ENCODE assay signal across 1 cellular context in genomic region chr17:31803494-31804213, GRCh38.
TF ChIP-seq lines count a peak whose summit lies in the region.

No MANE protein-coding gene starts in this region.

TF ChIP-seq in HepG2, 621 proteins besides CTCF, POLR2A, EP300 and RAD21 (continued from another document and continues in another):
- TF ChIP-seq, protein P1, sequence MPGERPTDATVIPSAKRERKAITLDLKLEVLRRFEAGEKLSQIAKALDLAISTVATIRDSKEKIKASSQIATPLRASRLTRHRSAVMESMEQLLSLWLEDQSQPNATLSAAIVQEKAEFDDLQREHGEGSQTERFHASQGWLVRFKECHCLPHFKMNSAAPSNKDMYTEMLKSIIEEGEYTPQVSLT (CRISPR knock-in tag; IDR thresholded peaks at IDR 0.05; ENCODE audit: borderline replicate concordance, low read depth), result 0 out of 2 replicates have a peak, but pooled peaks have one; percentile 54
- TF ChIP-seq DMAP1 (CRISPR knock-in tag; IDR thresholded peaks at IDR 0.05), result peak; percentile 18; the same call in 1 of the 2 replicates
- TF ChIP-seq ZSCAN22 (CRISPR knock-in tag; IDR thresholded peaks at IDR 0.05), result no peak
- TF ChIP-seq ASH2L (IDR thresholded peaks at IDR 0.05; ENCODE audit: insufficient read length, low read depth, low read length), result peak; percentile 72
- no peak for TF ChIP-seq XRCC5 (optimal IDR thresholded peaks at IDR 0.05; ENCODE audit: low read length)
- TF ChIP-seq, protein P2, sequence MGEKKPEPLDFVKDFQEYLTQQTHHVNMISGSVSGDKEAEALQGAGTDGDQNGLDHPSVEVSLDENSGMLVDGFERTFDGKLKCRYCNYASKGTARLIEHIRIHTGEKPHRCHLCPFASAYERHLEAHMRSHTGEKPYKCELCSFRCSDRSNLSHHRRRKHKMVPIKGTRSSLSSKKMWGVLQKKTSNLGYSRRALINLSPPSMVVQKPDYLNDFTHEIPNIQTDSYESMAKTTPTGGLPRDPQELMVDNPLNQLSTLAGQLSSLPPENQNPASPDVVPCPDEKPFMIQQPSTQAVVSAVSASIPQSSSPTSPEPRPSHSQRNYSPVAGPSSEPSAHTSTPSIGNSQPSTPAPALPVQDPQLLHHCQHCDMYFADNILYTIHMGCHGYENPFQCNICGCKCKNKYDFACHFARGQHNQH (CRISPR knock-in tag; IDR thresholded peaks at IDR 0.05), result peak; percentile 96
- TF ChIP-seq GFI1 (CRISPR knock-in tag; IDR thresholded peaks at IDR 0.05; ENCODE audit: borderline replicate concordance), result peak; percentile 95
- peak; percentile 99 for TF ChIP-seq ETV5 (CRISPR knock-in tag; IDR thresholded peaks at IDR 0.05; ENCODE audit: borderline replicate concordance)
- TF ChIP-seq NFIB (CRISPR knock-in tag; IDR thresholded peaks at IDR 0.05; ENCODE audit: borderline replicate concordance), result no peak
- peak; percentile 87; the same call in 1 of the 2 replicates for TF ChIP-seq ZNF703 (CRISPR knock-in tag; IDR thresholded peaks at IDR 0.05; ENCODE audit: borderline replicate concordance)
- peak; percentile 99 for TF ChIP-seq KDM6A (CRISPR knock-in tag; IDR thresholded peaks at IDR 0.05; ENCODE audit: low read depth)
- TF ChIP-seq DPF2 (CRISPR knock-in tag; IDR thresholded peaks at IDR 0.05; ENCODE audit: borderline replicate concordance, low read depth), result peak; percentile 98
- TF ChIP-seq, protein P3, sequence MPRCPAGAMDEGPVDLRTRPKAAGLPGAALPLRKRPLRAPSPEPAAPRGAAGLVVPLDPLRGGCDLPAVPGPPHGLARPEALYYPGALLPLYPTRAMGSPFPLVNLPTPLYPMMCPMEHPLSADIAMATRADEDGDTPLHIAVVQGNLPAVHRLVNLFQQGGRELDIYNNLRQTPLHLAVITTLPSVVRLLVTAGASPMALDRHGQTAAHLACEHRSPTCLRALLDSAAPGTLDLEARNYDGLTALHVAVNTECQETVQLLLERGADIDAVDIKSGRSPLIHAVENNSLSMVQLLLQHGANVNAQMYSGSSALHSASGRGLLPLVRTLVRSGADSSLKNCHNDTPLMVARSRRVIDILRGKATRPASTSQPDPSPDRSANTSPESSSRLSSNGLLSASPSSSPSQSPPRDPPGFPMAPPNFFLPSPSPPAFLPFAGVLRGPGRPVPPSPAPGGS (CRISPR knock-in tag; IDR thresholded peaks at IDR 0.05), result peak; percentile 68; the same call in 1 of the 2 replicates
- TF ChIP-seq, protein P4, sequence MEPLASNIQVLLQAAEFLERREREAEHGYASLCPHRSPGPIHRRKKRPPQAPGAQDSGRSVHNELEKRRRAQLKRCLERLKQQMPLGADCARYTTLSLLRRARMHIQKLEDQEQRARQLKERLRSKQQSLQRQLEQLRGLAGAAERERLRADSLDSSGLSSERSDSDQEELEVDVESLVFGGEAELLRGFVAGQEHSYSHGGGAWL (CRISPR knock-in tag; IDR thresholded peaks at IDR 0.05), result no peak
- TF ChIP-seq MXD4 (CRISPR knock-in tag; IDR thresholded peaks at IDR 0.05), result no peak; the same call in 1 of the 2 replicates
- no peak for TF ChIP-seq NRL (CRISPR knock-in tag; IDR thresholded peaks at IDR 0.05; ENCODE audit: borderline replicate concordance)
- TF ChIP-seq, protein P5, sequence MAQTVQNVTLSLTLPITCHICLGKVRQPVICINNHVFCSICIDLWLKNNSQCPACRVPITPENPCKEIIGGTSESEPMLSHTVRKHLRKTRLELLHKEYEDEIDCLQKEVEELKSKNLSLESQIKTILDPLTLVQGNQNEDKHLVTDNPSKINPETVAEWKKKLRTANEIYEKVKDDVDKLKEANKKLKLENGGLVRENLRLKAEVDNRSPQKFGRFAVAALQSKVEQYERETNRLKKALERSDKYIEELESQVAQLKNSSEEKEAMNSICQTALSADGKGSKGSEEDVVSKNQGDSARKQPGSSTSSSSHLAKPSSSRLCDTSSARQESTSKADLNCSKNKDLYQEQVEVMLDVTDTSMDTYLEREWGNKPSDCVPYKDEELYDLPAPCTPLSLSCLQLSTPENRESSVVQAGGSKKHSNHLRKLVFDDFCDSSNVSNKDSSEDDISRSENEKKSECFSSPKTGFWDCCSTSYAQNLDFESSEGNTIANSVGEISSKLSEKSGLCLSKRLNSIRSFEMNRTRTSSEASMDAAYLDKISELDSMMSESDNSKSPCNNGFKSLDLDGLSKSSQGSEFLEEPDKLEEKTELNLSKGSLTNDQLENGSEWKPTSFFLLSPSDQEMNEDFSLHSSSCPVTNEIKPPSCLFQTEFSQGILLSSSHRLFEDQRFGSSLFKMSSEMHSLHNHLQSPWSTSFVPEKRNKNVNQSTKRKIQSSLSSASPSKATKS (CRISPR knock-in tag; IDR thresholded peaks at IDR 0.05), result peak; percentile 44; the same call in 1 of the 2 replicates
- TF ChIP-seq, protein P6, sequence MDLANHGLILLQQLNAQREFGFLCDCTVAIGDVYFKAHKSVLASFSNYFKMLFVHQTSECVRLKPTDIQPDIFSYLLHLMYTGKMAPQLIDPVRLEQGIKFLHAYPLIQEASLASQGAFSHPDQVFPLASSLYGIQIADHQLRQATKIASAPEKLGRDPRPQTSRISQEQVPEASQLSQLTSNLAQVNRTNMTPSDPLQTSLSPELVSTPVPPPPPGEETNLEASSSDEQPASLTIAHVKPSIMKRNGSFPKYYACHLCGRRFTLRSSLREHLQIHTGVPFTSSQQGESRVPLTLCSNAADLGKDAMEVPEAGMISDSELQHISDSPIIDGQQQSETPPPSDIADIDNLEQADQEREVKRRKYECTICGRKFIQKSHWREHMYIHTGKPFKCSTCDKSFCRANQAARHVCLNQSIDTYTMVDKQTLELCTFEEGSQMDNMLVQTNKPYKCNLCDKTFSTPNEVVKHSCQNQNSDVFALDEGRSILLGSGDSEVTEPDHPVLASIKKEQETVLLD (CRISPR knock-in tag; IDR thresholded peaks at IDR 0.05; ENCODE audit: low read depth), result 0 out of 2 replicates have a peak, but pooled peaks have one; percentile 56
- no peak for TF ChIP-seq ZNF777 (CRISPR knock-in tag; IDR thresholded peaks at IDR 0.05)
- peak; percentile 88; the same call in 1 of the 2 replicates for TF ChIP-seq ZNF780A (CRISPR knock-in tag; IDR thresholded peaks at IDR 0.05)
- TF ChIP-seq ZFP36L1 (CRISPR knock-in tag; IDR thresholded peaks at IDR 0.05), result peak; percentile 88; the same call in 1 of the 2 replicates
- TF ChIP-seq ZNF552 (CRISPR knock-in tag; IDR thresholded peaks at IDR 0.05; ENCODE audit: borderline replicate concordance), result no peak
- peak; percentile 94 for TF ChIP-seq CEBPG (CRISPR knock-in tag; IDR thresholded peaks at IDR 0.05)
- TF ChIP-seq ZBTB39 (CRISPR knock-in tag; IDR thresholded peaks at IDR 0.05), result peak; percentile 100
- TF ChIP-seq ZNF557 (CRISPR knock-in tag; IDR thresholded peaks at IDR 0.05), result no peak
- TF ChIP-seq NCOA1 (CRISPR knock-in tag; IDR thresholded peaks at IDR 0.05), result peak; percentile 54
- TF ChIP-seq, protein P7, sequence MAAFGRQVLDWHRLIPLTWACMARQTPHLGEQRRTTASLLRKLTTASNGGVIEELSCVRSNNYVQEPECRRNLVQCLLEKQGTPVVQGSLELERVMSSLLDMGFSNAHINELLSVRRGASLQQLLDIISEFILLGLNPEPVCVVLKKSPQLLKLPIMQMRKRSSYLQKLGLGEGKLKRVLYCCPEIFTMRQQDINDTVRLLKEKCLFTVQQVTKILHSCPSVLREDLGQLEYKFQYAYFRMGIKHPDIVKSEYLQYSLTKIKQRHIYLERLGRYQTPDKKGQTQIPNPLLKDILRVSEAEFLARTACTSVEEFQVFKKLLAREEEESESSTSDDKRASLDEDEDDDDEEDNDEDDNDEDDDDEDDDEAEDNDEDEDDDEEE (CRISPR knock-in tag; IDR thresholded peaks at IDR 0.05), result no peak
- TF ChIP-seq THRA (CRISPR knock-in tag; IDR thresholded peaks at IDR 0.05; ENCODE audit: borderline replicate concordance), result peak; percentile 78; the same call in 1 of the 2 replicates
- peak; percentile 39; the same call in 1 of the 2 replicates for TF ChIP-seq IRF9 (CRISPR knock-in tag; IDR thresholded peaks at IDR 0.05; ENCODE audit: borderline replicate concordance)
- no peak for TF ChIP-seq ZNF235 (CRISPR knock-in tag; IDR thresholded peaks at IDR 0.05; ENCODE audit: borderline replicate concordance)
- TF ChIP-seq KAT8 (CRISPR knock-in tag; IDR thresholded peaks at IDR 0.05), result peak; percentile 70; the same call in 1 of the 2 replicates
- TF ChIP-seq ZNF251 (CRISPR knock-in tag; IDR thresholded peaks at IDR 0.05), result no peak
- TF ChIP-seq, protein P8, sequence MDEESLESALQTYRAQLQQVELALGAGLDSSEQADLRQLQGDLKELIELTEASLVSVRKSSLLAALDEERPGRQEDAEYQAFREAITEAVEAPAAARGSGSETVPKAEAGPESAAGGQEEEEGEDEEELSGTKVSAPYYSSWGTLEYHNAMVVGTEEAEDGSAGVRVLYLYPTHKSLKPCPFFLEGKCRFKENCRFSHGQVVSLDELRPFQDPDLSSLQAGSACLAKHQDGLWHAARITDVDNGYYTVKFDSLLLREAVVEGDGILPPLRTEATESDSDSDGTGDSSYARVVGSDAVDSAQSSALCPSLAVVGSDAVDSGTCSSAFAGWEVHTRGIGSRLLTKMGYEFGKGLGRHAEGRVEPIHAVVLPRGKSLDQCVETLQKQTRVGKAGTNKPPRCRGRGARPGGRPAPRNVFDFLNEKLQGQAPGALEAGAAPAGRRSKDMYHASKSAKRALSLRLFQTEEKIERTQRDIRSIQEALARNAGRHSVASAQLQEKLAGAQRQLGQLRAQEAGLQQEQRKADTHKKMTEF (CRISPR knock-in tag; IDR thresholded peaks at IDR 0.05), result peak; percentile 96
- no peak for TF ChIP-seq HCFC1 (IDR thresholded peaks at IDR 0.05; ENCODE audit: low read depth, low read length)
- no peak for TF ChIP-seq ISX (CRISPR knock-in tag; conservative IDR thresholded peaks at IDR 0.05)
- peak; percentile 89; the same call in 1 of the 2 replicates for TF ChIP-seq HOXA9 (CRISPR knock-in tag; IDR thresholded peaks at IDR 0.05; ENCODE audit: borderline replicate concordance)
- peak; percentile 91 for TF ChIP-seq ISL2 (CRISPR knock-in tag; IDR thresholded peaks at IDR 0.05)
- 0 out of 2 replicates have a peak, but pooled peaks have one; percentile 26 for TF ChIP-seq SP140L (CRISPR knock-in tag; IDR thresholded peaks at IDR 0.05; ENCODE audit: borderline replicate concordance)
- TF ChIP-seq HMG20A (CRISPR knock-in tag; IDR thresholded peaks at IDR 0.05; ENCODE audit: borderline replicate concordance), result peak; percentile 95
- no peak for TF ChIP-seq ZFP37 (CRISPR knock-in tag; IDR thresholded peaks at IDR 0.05; ENCODE audit: borderline replicate concordance)
- peak; percentile 64 for TF ChIP-seq GATAD1 (CRISPR knock-in tag; IDR thresholded peaks at IDR 0.05)
- peak; percentile 74; the same call in 1 of the 2 replicates for TF ChIP-seq ZNF644 (CRISPR knock-in tag; IDR thresholded peaks at IDR 0.05; ENCODE audit: low read depth)
- TF ChIP-seq ZSCAN31 (CRISPR knock-in tag; IDR thresholded peaks at IDR 0.05; ENCODE audit: low read depth), result no peak
- TF ChIP-seq PRMT3 (CRISPR knock-in tag; IDR thresholded peaks at IDR 0.05; ENCODE audit: borderline replicate concordance, low read depth), result no peak
